Comparison of ENCODE assay signal across 1 cellular context in genomic region chr17:41965694-41966375, GRCh38.
A peak's percentile ranks its signal among the peaks of the same experiment; 100 is the strongest.
TF ChIP-seq lines count a peak whose summit lies in the region.

No MANE protein-coding gene starts in this region.

TF ChIP-seq in HepG2, 621 proteins besides CTCF, POLR2A, EP300 and RAD21 (continued from another document):
- TF ChIP-seq ZBTB40 (IDR thresholded peaks at IDR 0.05) (no peak), ZBTB40 (CRISPR knock-in tag; IDR thresholded peaks at IDR 0.05) (no peak), FOXA3 (CRISPR knock-in tag; IDR thresholded peaks at IDR 0.05) (0 out of 2 replicates have a peak, but pooled peaks have one; percentile 6), ATF7-NPFF (CRISPR knock-in tag; IDR thresholded peaks at IDR 0.05; ENCODE audit: low read depth) (0 out of 2 replicates have a peak, but pooled peaks have one; percentile 44), ELF3 (CRISPR knock-in tag; IDR thresholded peaks at IDR 0.05) (0 out of 2 replicates have a peak, but pooled peaks have one; percentile 15), THAP11 (CRISPR knock-in tag; IDR thresholded peaks at IDR 0.05) (0 out of 2 replicates have a peak, but pooled peaks have one; percentile 11), MXD4 (CRISPR knock-in tag; IDR thresholded peaks at IDR 0.05) (no peak; the same call in 1 of the 2 replicates), THAP9 (CRISPR knock-in tag; IDR thresholded peaks at IDR 0.05; ENCODE audit: borderline replicate concordance) (peak; percentile 47; the same call in 1 of the 2 replicates), PATZ1 (CRISPR knock-in tag; IDR thresholded peaks at IDR 0.05) (peak; percentile 65)
TF ChIP-seq in HepG2: peak in this region for 99.
